Comparison of ENCODE assay signal across 9 cellular contexts in the genomic region with DNA sequence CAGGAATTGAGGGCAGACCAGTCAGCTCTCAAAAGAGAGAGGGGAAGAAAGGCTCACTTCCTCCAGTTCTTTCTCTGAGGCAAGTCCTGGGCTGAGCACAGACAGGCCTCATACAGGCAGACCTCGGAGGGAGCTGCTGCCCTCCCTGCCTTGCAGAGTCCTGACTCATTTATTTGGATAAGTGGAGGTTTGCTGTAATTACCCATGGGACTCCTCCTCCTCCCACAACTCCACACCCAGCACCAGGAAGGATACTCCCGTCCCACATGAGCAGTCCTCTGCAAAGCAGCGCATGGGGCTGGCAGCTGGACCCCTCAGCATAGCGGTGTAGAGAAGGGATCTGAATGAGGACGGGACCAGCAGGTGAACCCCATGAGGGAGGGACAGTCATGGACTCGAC. TPM values are rescaled to one million over a fixed set of nuclear protein-coding genes. Genes with fewer than 3 reads are reported as not detected.
DNase-seq lines count a peak whose midpoint lies in the region; ATAC-seq and TF ChIP-seq lines count a peak whose summit lies in the region.
"Had no signal": no experiment of that assay in that cellular context is flagged by ENCODE, and none has a peak within 500 bp of the region (broad histone marks: within the 10 kb centered on the region; RNA-seq: fewer than 3 reads in every experiment).

No MANE protein-coding gene starts in this region.

- no peak for ATAC-seq in HG02759 (IDR thresholded peaks at IDR 0.05; ENCODE audit: unreplicated experiment)
- no peak for ATAC-seq in activated naive CD4-positive, alpha-beta T cell treated with anti-CD3 and anti-CD28 coated beads, Interleukin-2, amount 50 U/mL, for 72 hours
- ATAC-seq: effector memory CD8-positive, alpha-beta T cell had no signal

- DNase-seq in HCEC 1CT (peak; percentile 78), UCSD-AML1 (lab: John Stamatoyannopoulos, UW; ENCODE audit: unreplicated experiment) (peak; percentile 42), left ventricle myocardium inferior (peak; percentile 20)
- DNase-seq in activated naive CD4-positive, alpha-beta T cell treated with anti-CD3 and anti-CD28 coated beads, Interleukin-2, amount 50 U/mL, for 72 hours (ENCODE audit: low spot score in 2 of 2), result no peak
- no peak for DNase-seq in activated naive CD8-positive, alpha-beta T cell treated with anti-CD3 and anti-CD28 coated beads for 36 hours
- DNase-seq: effector memory CD8-positive, alpha-beta T cell had no signal

- H3K27me3 ChIP-seq in left ventricle myocardium inferior (ENCODE audit: low read depth) (no peaks in the 10 kb centered on the region), subcutaneous abdominal adipose tissue (ENCODE audit: control insufficient read depth in 5 of 5, insufficient read depth in 4 of 5, low read length in 5 of 5) (peaks cover 0 to 2% (median 0%) of the 10 kb centered on the region in 5 donors)

- intact Hi-C loops in left ventricle myocardium inferior (cut with micrococcal nuclease), result no loop called here

- H3K36me3 Mint-ChIP-seq in activated naive CD4-positive, alpha-beta T cell treated with anti-CD3 and anti-CD28 coated beads, Interleukin-2, amount 50 U/mL, for 72 hours, result no peaks in the 10 kb centered on the region
- H3K36me3 Mint-ChIP-seq in activated naive CD8-positive, alpha-beta T cell treated with anti-CD3 and anti-CD28 coated beads for 36 hours, result no peaks in the 10 kb centered on the region

- H3K4me1 ChIP-seq in left ventricle myocardium inferior (peaks cover 22% of the 10 kb centered on the region), subcutaneous abdominal adipose tissue (ENCODE audit: control insufficient read depth in 5 of 5, insufficient read depth in 5 of 5, low read length in 5 of 5) (peaks cover 0 to 6% (median 3%) of the 10 kb centered on the region in 5 donors)

- peaks cover 7% of the 10 kb centered on the region for H3K4me1 Mint-ChIP-seq in activated naive CD8-positive, alpha-beta T cell treated with anti-CD3 and anti-CD28 coated beads for 36 hours

- H3K27ac ChIP-seq in left ventricle myocardium inferior (replicated peaks), result peak overlapping the region; percentile 50
- peak overlapping the region; percentile 16 for H3K27ac ChIP-seq in subcutaneous abdominal adipose tissue (ENCODE audit: low read depth, low read length)

- H3K27me3 Mint-ChIP-seq in activated naive CD8-positive, alpha-beta T cell treated with anti-CD3 and anti-CD28 coated beads for 36 hours, result no peaks in the 10 kb centered on the region

- no peaks in the 10 kb centered on the region for H3K9me3 Mint-ChIP-seq in activated naive CD4-positive, alpha-beta T cell treated with anti-CD3 and anti-CD28 coated beads, Interleukin-2, amount 50 U/mL, for 72 hours
- no peaks in the 10 kb centered on the region for H3K9me3 Mint-ChIP-seq in activated naive CD8-positive, alpha-beta T cell treated with anti-CD3 and anti-CD28 coated beads for 36 hours

- H3K9ac ChIP-seq in subcutaneous abdominal adipose tissue (ENCODE audit: low read length in 5 of 5), result no peak overlapping the region

- TF ChIP-seq CTCF in left ventricle myocardium inferior (IDR thresholded peaks at IDR 0.05; ENCODE audit: borderline replicate concordance), result no peak

- H3K36me3 ChIP-seq in left ventricle myocardium inferior (no peaks in the 10 kb centered on the region), subcutaneous abdominal adipose tissue (ENCODE audit: control insufficient read depth in 5 of 5, insufficient read depth in 5 of 5, low read length in 5 of 5) (no peaks in the 10 kb centered on the region)

- no peak overlapping the region for H3K27ac Mint-ChIP-seq in activated naive CD4-positive, alpha-beta T cell treated with anti-CD3 and anti-CD28 coated beads, Interleukin-2, amount 50 U/mL, for 72 hours
- H3K27ac Mint-ChIP-seq in activated naive CD8-positive, alpha-beta T cell treated with anti-CD3 and anti-CD28 coated beads for 36 hours, result no peak overlapping the region
- H3K27ac Mint-ChIP-seq: effector memory CD8-positive, alpha-beta T cell had no signal

- H3K9me3 ChIP-seq in left ventricle myocardium inferior (replicated peaks) (no peaks in the 10 kb centered on the region), subcutaneous abdominal adipose tissue (ENCODE audit: control insufficient read depth in 5 of 5, low read length in 5 of 5) (no peaks in the 10 kb centered on the region)

- no peak overlapping the region for H3K4me3 Mint-ChIP-seq in activated naive CD8-positive, alpha-beta T cell treated with anti-CD3 and anti-CD28 coated beads for 36 hours
- H3K4me3 Mint-ChIP-seq: effector memory CD8-positive, alpha-beta T cell; neural crest cell had no signal

- H3K4me3 ChIP-seq in left ventricle myocardium inferior (no peak overlapping the region), subcutaneous abdominal adipose tissue (ENCODE audit: low read depth in 1 of 5, low read length in 5 of 5) (peak overlapping the region in 1 of 5 donors; percentile 6)

RNA-seq across cellular contexts. Expression of a gene that starts 13.4 kb away (rescaled TPM):
- total RNA-seq in left ventricle myocardium inferior, result 0.19 TPM
- total RNA-seq in activated naive CD4-positive, alpha-beta T cell treated with anti-CD3 and anti-CD28 coated beads, Interleukin-2, amount 50 U/mL, for 72 hours, result not detected
- total RNA-seq in activated naive CD8-positive, alpha-beta T cell treated with anti-CD3 and anti-CD28 coated beads for 36 hours, result not detected
- total RNA-seq: neural crest cell had no signal

Comparison
In these comparisons a context has a peak if more than half of its experiments do, and no peak if none do; other contexts are left out.
1. DNase-seq: peak in HCEC 1CT (single experiment), UCSD-AML1 (single experiment) and left ventricle myocardium inferior (single experiment); none in activated naive CD4-positive, alpha-beta T cell treated with anti-CD3 and anti-CD28 coated beads, Interleukin-2, amount 50 U/mL, for 72 hours (0 of 2) and activated naive CD8-positive, alpha-beta T cell treated with anti-CD3 and anti-CD28 coated beads for 36 hours (single experiment).